ENCODE assay signal across 1 cellular context in the genomic region with DNA sequence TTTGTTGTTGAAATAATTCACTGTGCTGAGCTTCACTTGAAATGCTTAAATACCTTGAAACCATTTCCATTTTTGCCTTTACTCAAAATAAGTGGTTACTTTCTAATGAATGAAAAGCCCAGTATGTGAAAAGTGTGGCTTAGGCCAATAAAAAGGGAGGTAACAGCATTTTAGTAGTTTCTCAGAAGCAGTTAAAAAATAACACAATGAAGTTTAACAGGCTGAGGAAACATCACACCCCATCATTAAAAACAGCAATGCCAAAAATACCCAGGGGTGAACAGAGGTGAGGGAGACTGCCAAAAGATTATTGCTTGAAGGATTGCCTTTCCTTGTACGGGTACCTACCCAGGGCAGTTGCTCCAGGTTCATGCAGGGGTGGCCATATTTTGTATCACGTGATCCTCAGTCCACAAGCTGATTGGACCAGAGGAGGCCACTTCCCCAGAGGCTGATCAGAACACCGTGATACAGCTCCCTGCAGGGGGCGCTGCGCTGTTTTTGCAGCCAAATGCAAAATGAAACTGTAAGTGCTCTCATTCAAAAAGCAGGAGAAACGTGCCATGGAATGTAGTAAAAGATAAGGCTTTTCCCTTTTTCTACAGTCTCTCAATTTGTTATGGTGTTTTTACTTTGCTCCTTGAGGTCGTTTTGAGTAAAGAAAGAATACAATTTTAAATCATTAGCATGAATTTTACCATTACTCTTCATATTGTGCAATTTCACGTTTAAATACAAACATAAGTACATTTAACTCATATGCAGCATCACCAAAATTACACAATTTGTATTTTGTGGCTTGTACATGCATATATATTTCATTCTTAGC.
TF ChIP-seq lines count a peak whose summit lies in the region.

No MANE protein-coding gene starts in this region.

TF ChIP-seq in SK-N-SH, 30 proteins besides CTCF, POLR2A, EP300 and RAD21 (continued from another document):
- TF ChIP-seq, protein P1, sequence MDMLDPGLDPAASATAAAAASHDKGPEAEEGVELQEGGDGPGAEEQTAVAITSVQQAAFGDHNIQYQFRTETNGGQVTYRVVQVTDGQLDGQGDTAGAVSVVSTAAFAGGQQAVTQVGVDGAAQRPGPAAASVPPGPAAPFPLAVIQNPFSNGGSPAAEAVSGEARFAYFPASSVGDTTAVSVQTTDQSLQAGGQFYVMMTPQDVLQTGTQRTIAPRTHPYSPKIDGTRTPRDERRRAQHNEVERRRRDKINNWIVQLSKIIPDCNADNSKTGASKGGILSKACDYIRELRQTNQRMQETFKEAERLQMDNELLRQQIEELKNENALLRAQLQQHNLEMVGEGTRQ (IDR thresholded peaks at IDR 0.05; ENCODE audit: borderline replicate concordance, low read depth, low read length) = 0 out of 2 replicates have a peak, but pooled peaks have one; percentile 30
- TF ChIP-seq RFX5 (IDR thresholded peaks at IDR 0.05; ENCODE audit: low read length) = no peak
